In the genomic region with DNA sequence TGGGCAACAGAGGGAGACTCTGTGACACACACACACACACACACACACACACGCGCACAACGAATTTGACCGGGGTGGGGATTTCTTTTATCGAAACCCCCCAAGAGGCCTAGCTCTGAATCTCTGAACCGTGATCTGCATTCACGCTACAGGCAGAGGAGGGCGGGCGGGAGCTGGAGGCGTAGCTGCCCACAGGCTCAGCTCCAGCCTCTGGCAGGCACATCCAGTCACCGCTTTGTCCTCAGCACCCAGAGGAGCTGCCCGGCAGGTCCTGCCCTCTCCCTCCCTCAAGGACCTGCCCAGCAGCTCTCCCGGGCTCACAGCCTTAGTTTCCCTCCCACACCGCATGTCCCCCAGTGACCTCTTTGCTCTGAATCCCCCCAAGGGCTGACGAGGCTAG, we compare ENCODE assay signal across 2 cellular contexts.
TF ChIP-seq lines count a peak whose summit lies in the region.

No MANE protein-coding gene starts in this region.

TF ChIP-seq in HEK293, 187 proteins besides CTCF, POLR2A, EP300 and RAD21:
- TF ChIP-seq ZNF473 (tag by site-specific recombination; IDR thresholded peaks at IDR 0.05) (no peak), EGR2 (tag by site-specific recombination; IDR thresholded peaks at IDR 0.05; ENCODE audit: low read depth) (0 out of 2 replicates have a peak, but pooled peaks have one; percentile 18), ZNF350 (tag by site-specific recombination; IDR thresholded peaks at IDR 0.05) (no peak), ZNF335 (tag by site-specific recombination; conservative IDR thresholded peaks at IDR 0.05) (no peak), ZNF791 (tag by site-specific recombination; IDR thresholded peaks at IDR 0.05) (no peak), ZXDB (tag by site-specific recombination; IDR thresholded peaks at IDR 0.05) (no peak)
- TF ChIP-seq, protein P1, sequence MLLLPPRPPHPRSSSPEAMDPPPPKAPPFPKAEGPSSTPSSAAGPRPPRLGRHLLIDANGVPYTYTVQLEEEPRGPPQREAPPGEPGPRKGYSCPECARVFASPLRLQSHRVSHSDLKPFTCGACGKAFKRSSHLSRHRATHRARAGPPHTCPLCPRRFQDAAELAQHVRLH (tag by site-specific recombination; IDR thresholded peaks at IDR 0.05), result no peak

TF ChIP-seq in H1, 55 proteins besides CTCF, POLR2A, EP300 and RAD21:
- TF ChIP-seq EGR1 (IDR thresholded peaks at IDR 0.05; ENCODE audit: borderline replicate concordance, low read depth, low read length) (no peak), CBX8 (IDR thresholded peaks at IDR 0.05; ENCODE audit: borderline replicate concordance, low read depth, low read length) (no peak), TEAD4 (IDR thresholded peaks at IDR 0.05; ENCODE audit: low read depth, low read length) (no peak), SIRT6 (IDR thresholded peaks at IDR 0.05; ENCODE audit: low read length) (no peak), ZNF274 (IDR thresholded peaks at IDR 0.05; ENCODE audit: borderline replicate concordance, extremely low read depth, low read length) (no peak), GTF2F1 (IDR thresholded peaks at IDR 0.05; ENCODE audit: borderline replicate concordance, low read depth, low read length) (no peak)
- TF ChIP-seq, protein P2, sequence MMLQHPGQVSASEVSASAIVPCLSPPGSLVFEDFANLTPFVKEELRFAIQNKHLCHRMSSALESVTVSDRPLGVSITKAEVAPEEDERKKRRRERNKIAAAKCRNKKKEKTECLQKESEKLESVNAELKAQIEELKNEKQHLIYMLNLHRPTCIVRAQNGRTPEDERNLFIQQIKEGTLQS (IDR thresholded peaks at IDR 0.05; ENCODE audit: insufficient read depth, low read depth, low read length), result no peak
